In genomic region chr9:36218411-36218901, GRCh38 we compare ENCODE assay signal across 16 cellular contexts. TPM values are rescaled to one million over a fixed set of nuclear protein-coding genes. Genes with fewer than 3 reads are reported as not detected.
DNase-seq lines count a peak whose midpoint lies in the region; ATAC-seq and TF ChIP-seq lines count a peak whose summit lies in the region.
"Had no signal": no experiment of that assay in that cellular context is flagged by ENCODE, and none has a peak within 500 bp of the region (broad histone marks: within the 10 kb centered on the region; RNA-seq: fewer than 3 reads in every experiment).

No MANE protein-coding gene starts in this region.

- no peaks in the 10 kb centered on the region for H3K27me3 ChIP-seq in brain microvascular endothelial cell (replicated peaks)
- H3K27me3 ChIP-seq: adrenal gland, foreskin keratinocyte had no signal

- POLR2A ChIA-PET in activated CD4-positive, alpha-beta T cell treated with anti-CD3 and anti-CD28 coated beads for 36 hours (lab: Charles Lee), result no interaction called here
- POLR2A ChIA-PET in T-cell (lab: Charles Lee), result no interaction called here

- H3K27ac Mint-ChIP-seq in activated CD4-positive, alpha-beta T cell treated with anti-CD3 and anti-CD28 coated beads for 36 hours, result peak overlapping the region; percentile 86
- H3K27ac Mint-ChIP-seq in T-cell, result peak overlapping the region; percentile 70 to 84

- CTCF ChIA-PET in activated CD4-positive, alpha-beta T cell treated with anti-CD3 and anti-CD28 coated beads for 36 hours (lab: Charles Lee), result interaction anchor here (0.6 kb wide), 1 partner anchor 145 kb away, joined by 5 read pairs; no protein-coding TSS in a partner anchor
- CTCF ChIA-PET in T-cell (lab: Charles Lee), result interaction anchor here in 1 of 2 donors (1.2 kb wide), 1 partner anchor 29 kb away, joined by 3 read pairs; no protein-coding TSS in a partner anchor

- H3K4me3 Mint-ChIP-seq in activated CD4-positive, alpha-beta T cell treated with anti-CD3 and anti-CD28 coated beads for 36 hours, result no peak overlapping the region
- H3K4me3 Mint-ChIP-seq in T-cell, result peak overlapping the region in 1 of 3 donors; percentile 7

- ATAC-seq in activated CD4-positive, alpha-beta T cell treated with anti-CD3 and anti-CD28 coated beads for 36 hours, result peak; percentile 80
- peak in 3 of 4 experiments; percentile 43 to 68 (median 50) for ATAC-seq in T-cell (replicated peaks in 1 of 4)
- ATAC-seq: foreskin keratinocyte had no signal

- H3K4me3 ChIP-seq in foreskin fibroblast (ENCODE audit: low read depth in 1 of 2, low read length in 2 of 2), result no peak overlapping the region
- H3K4me3 ChIP-seq in brain microvascular endothelial cell (ENCODE audit: low read depth, low read length), result no peak overlapping the region
- H3K4me3 ChIP-seq: adrenal gland, skin epidermis had no signal

- DNase-seq in activated CD4-positive, alpha-beta T cell treated with anti-CD3 and anti-CD28 coated beads for 36 hours, result peak; percentile 23
- no peak for DNase-seq in activated CD4-positive, alpha-beta T cell treated with anti-CD3 and anti-CD28 coated beads for 4 hours
- no peak for DNase-seq in T-cell
- DNase-seq in cerebellum (ENCODE audit: low spot score), result peak; percentile 60
- DNase-seq in stimulated activated CD8-positive, alpha-beta memory T cell treated with anti-CD3 and anti-CD28 coated beads, Interleukin-4, amount 100 ng/mL, for 48 hours, result peak; percentile 36
- DNase-seq in DMS79 (lab: John Stamatoyannopoulos, UW), result no peak
- DNase-seq in foreskin fibroblast, result no peak
- DNase-seq in brain microvascular endothelial cell, result no peak
- DNase-seq: activated CD4-positive, alpha-beta T cell treated with anti-CD3 and anti-CD28 coated beads for 1 hour; adrenal gland; effector CD8-positive, alpha-beta T cell; foreskin keratinocyte; NCI-H1417 treated with DMSO at 0.1 percent for 48 hours; NCI-H82; SIG-M5 had no signal

- TF ChIP-seq CTCF in foreskin fibroblast (IDR thresholded peaks at IDR 0.05; ENCODE audit: low read depth, low read length) (no peak), brain microvascular endothelial cell (IDR thresholded peaks at IDR 0.05; ENCODE audit: low read depth, low read length, missing control alignments) (no peak)

- H3K36me3 ChIP-seq in brain microvascular endothelial cell (replicated peaks), result peaks cover 68% of the 10 kb centered on the region

- peaks cover 45% of the 10 kb centered on the region for H3K36me3 Mint-ChIP-seq in activated CD4-positive, alpha-beta T cell treated with anti-CD3 and anti-CD28 coated beads for 36 hours (ENCODE audit: low read depth)
- H3K36me3 Mint-ChIP-seq in T-cell, result peaks cover 47% of the 10 kb centered on the region

- H3K27me3 Mint-ChIP-seq in activated CD4-positive, alpha-beta T cell treated with anti-CD3 and anti-CD28 coated beads for 36 hours, result no peaks in the 10 kb centered on the region
- no peaks in the 10 kb centered on the region for H3K27me3 Mint-ChIP-seq in T-cell

- H3K27ac ChIP-seq in brain microvascular endothelial cell, result no peak overlapping the region
- H3K27ac ChIP-seq: adrenal gland, foreskin keratinocyte had no signal

- peaks cover 37% of the 10 kb centered on the region for H3K4me1 Mint-ChIP-seq in activated CD4-positive, alpha-beta T cell treated with anti-CD3 and anti-CD28 coated beads for 36 hours
- H3K4me1 Mint-ChIP-seq in T-cell, result peaks cover 34 to 48% (median 38%) of the 10 kb centered on the region in 3 donors

- in situ Hi-C loops in brain microvascular endothelial cell (cut with HindIII; ENCODE audit: low pct_ligation_motif_present, low sequenced_read_pairs), result no loop called here

- H3K9me3 Mint-ChIP-seq in activated CD4-positive, alpha-beta T cell treated with anti-CD3 and anti-CD28 coated beads for 36 hours (ENCODE audit: low read depth), result peaks cover 6% of the 10 kb centered on the region
- peaks cover 3 to 12% (median 6%) of the 10 kb centered on the region in 3 donors for H3K9me3 Mint-ChIP-seq in T-cell

- intact Hi-C loops in activated CD4-positive, alpha-beta T cell treated with anti-CD3 and anti-CD28 coated beads for 36 hours (cut with DNase I, micrococcal nuclease), result loop anchor here in 1 of 2 experiments (10.0 kb wide), 1 partner anchor 116 kb away; no protein-coding TSS in a partner anchor

RNA-seq across cellular contexts. Expression of gene CLTA, which starts 27.7 kb away (rescaled TPM):
- 100 to 1,000 TPM; 123 to 133 TPM for total RNA-seq in activated CD4-positive, alpha-beta T cell treated with anti-CD3 and anti-CD28 coated beads for 36 hours
- total RNA-seq in T-cell (10 to 100 TPM; 40.2 to 79.0 (median 70.0) TPM), cerebellum (79.3 TPM)

RNA-seq across cellular contexts. Expression of gene GNE, which starts 39.8 kb away (rescaled TPM):
- 10 to 100 TPM; 17.0 to 19.0 TPM for total RNA-seq in activated CD4-positive, alpha-beta T cell treated with anti-CD3 and anti-CD28 coated beads for 36 hours
- total RNA-seq in T-cell (10 to 100 TPM; 12.3 to 17.0 (median 14.9) TPM), cerebellum (22.9 TPM)

RNA-seq across cellular contexts. Expression of gene CCIN, which starts 49.3 kb away (rescaled TPM):
- total RNA-seq in activated CD4-positive, alpha-beta T cell treated with anti-CD3 and anti-CD28 coated beads for 36 hours, result not detected
- total RNA-seq in T-cell (under 1 TPM in 3 of 5 donors, not detected in 2; 0.13 to 0.84 (median 0.68) TPM), cerebellum (2.3 TPM)
- total RNA-seq: foreskin keratinocyte had no signal

Comparison
In these comparisons a context has a peak if more than half of its experiments do, and no peak if none do; other contexts are left out.
1. DNase-seq: peak in activated CD4-positive, alpha-beta T cell treated with anti-CD3 and anti-CD28 coated beads for 36 hours (single experiment), cerebellum (single experiment) and stimulated activated CD8-positive, alpha-beta memory T cell treated with anti-CD3 and anti-CD28 coated beads, Interleukin-4, amount 100 ng/mL, for 48 hours (single experiment); none in activated CD4-positive, alpha-beta T cell treated with anti-CD3 and anti-CD28 coated beads for 4 hours (0 of 2), T-cell (0 of 34), DMS79 (single experiment), foreskin fibroblast (0 of 2) and brain microvascular endothelial cell (single experiment).